In genomic region chr17:19410101-19410500, GRCh38 we compare ENCODE assay signal across 32 cellular contexts. TPM values are rescaled to one million over a fixed set of nuclear protein-coding genes. Genes with fewer than 3 reads are reported as not detected.
DNase-seq lines count a peak whose midpoint lies in the region; ATAC-seq and TF ChIP-seq lines count a peak whose summit lies in the region.
"Had no signal": no experiment of that assay in that cellular context is flagged by ENCODE, and none has a peak within 500 bp of the region (broad histone marks: within the 10 kb centered on the region; RNA-seq: fewer than 3 reads in every experiment).

No MANE protein-coding gene starts in this region.

- H2AFZ ChIP-seq in mesenchymal stem cell (ENCODE audit: low read depth, low read length), result no peak overlapping the region

- no peak overlapping the region for H3K23ac ChIP-seq in mesenchymal stem cell (ENCODE audit: low read length in 2 of 2)

- intact Hi-C loops in cardiac septum (cut with DNase I), result no loop called here
- intact Hi-C loops in heart right ventricle (cut with DNase I), result no loop called here

- H2BK5ac ChIP-seq in mesenchymal stem cell (ENCODE audit: low read depth, low read length, poor library complexity, severe bottlenecking), result no peak overlapping the region

- H3K4me1 ChIP-seq in heart right ventricle (peaks cover 0 to 15% (median 0%) of the 10 kb centered on the region in 9 donors), mesenchymal stem cell (ENCODE audit: control insufficient read depth, insufficient read depth, low read depth, low read length) (peaks cover 17% of the 10 kb centered on the region)
- H3K4me1 ChIP-seq: adrenal gland, Caco-2, colonic mucosa, upper lobe of right lung had no signal

- H2BK12ac ChIP-seq in mesenchymal stem cell (ENCODE audit: low read length in 2 of 2), result no peak overlapping the region

- no peak overlapping the region for H3K14ac ChIP-seq in mesenchymal stem cell (ENCODE audit: low read length in 2 of 2)

- ATAC-seq in heart right ventricle, result no peak
- ATAC-seq in omental fat pad (ENCODE audit: low FRiP score), result no peak
- ATAC-seq in GM19463 (IDR thresholded peaks at IDR 0.05; ENCODE audit: unreplicated experiment), result no peak
- ATAC-seq in GM21381 (IDR thresholded peaks at IDR 0.05; ENCODE audit: unreplicated experiment), result no peak
- ATAC-seq in GM18505 (IDR thresholded peaks at IDR 0.05; ENCODE audit: unreplicated experiment), result no peak
- ATAC-seq: effector memory CD8-positive, alpha-beta T cell; PC-3; upper lobe of right lung had no signal

- H3K4me3 ChIP-seq in heart right ventricle, result no peak overlapping the region
- H3K4me3 ChIP-seq in mesenchymal stem cell (ENCODE audit: insufficient read depth in 1 of 2, low read depth in 1 of 2, low read length in 2 of 2), result no peak overlapping the region
- H3K4me3 ChIP-seq: adrenal gland, colonic mucosa, lung, MG63 had no signal

- no peak overlapping the region for H3K4me2 ChIP-seq in mesenchymal stem cell (ENCODE audit: low read length, poor library complexity, severe bottlenecking)

- H2BK15ac ChIP-seq in mesenchymal stem cell (ENCODE audit: low read depth, poor library complexity, severe bottlenecking), result no peak overlapping the region

- TF ChIP-seq CTCF in heart right ventricle (IDR thresholded peaks at IDR 0.05) (no peak), omental fat pad (IDR thresholded peaks at IDR 0.05) (no peak)

- WGBS in heart right ventricle, 2 donors, result 95% methylated on average over 7 of the region's 7 CpGs
- 96% methylated on average over 5 of the region's 7 CpGs for WGBS in mesenchymal stem cell

- H4K8ac ChIP-seq in mesenchymal stem cell (ENCODE audit: low read length), result no peak overlapping the region

- H3K27me3 ChIP-seq in heart right ventricle (peaks cover 0 to 6% (median 0%) of the 10 kb centered on the region in 7 donors), mesenchymal stem cell (ENCODE audit: control insufficient read depth in 1 of 2, insufficient read depth in 1 of 2, low read length in 2 of 2) (peaks cover 0 to 29% of the 10 kb centered on the region in 2 experiments)
- H3K27me3 ChIP-seq: adrenal gland, colonic mucosa, MG63, right atrium auricular region, upper lobe of right lung had no signal

- no peak overlapping the region for H3K18ac ChIP-seq in mesenchymal stem cell (ENCODE audit: low read depth in 1 of 2, low read length in 2 of 2)

- DNase-seq in cardiac septum (ENCODE audit: low spot score), result peak; percentile 33
- DNase-seq in heart right ventricle, result no peak
- no peak for DNase-seq in caudate nucleus (lab: John Stamatoyannopoulos, UW)
- no peak for DNase-seq in mesenchymal stem cell
- DNase-seq in omental fat pad (ENCODE audit: low spot score), result no peak
- DNase-seq: 8988T; activated CD4-positive, alpha-beta memory T cell treated with anti-CD3 and anti-CD28 coated beads, Interleukin-2, amount 10 ng/mL, durations not matched to agents 7 days and 5 days; activated CD4-positive, alpha-beta T cell treated with anti-CD3 and anti-CD28 coated beads for 1 hour; activated CD8-positive, alpha-beta memory T cell treated with anti-CD3 and anti-CD28 coated beads, Interleukin-2, amount 50 U/mL, for 4 hours; activated naive CD4-positive, alpha-beta T cell treated with anti-CD3 and anti-CD28 coated beads, Interleukin-2, amount 10 ng/mL, durations not matched to agents 7 days and 5 days; colonic mucosa; DMS53; effector memory CD8-positive, alpha-beta T cell; erythroblast; KG1; NCI-H1105; NCI-H2029 treated with DMSO at 0.1 percent for 48 hours; NCI-H524 treated with DMSO at 0.1 percent for 48 hours; stimulated activated naive CD4-positive, alpha-beta T cell treated with Interleukin-2 at 50 U/mL for 16 hours; T-helper 2 cell; upper lobe of right lung had no signal

- no peak overlapping the region for H2BK120ac ChIP-seq in mesenchymal stem cell (ENCODE audit: low read depth, low read length)

- H3K9ac ChIP-seq in mesenchymal stem cell (ENCODE audit: low read length), result no peak overlapping the region

- no peak for TF ChIP-seq POLR2A in GM18505 (IDR thresholded peaks at IDR 0.05; ENCODE audit: borderline replicate concordance, extremely low read depth, insufficient read depth, insufficient read length)

- H4K91ac ChIP-seq in mesenchymal stem cell (ENCODE audit: low read length), result no peak overlapping the region

- H3K9me3 ChIP-seq in heart right ventricle (no peaks in the 10 kb centered on the region), mesenchymal stem cell (ENCODE audit: control insufficient read depth, low read length) (no peaks in the 10 kb centered on the region)
- H3K9me3 ChIP-seq: adrenal gland, Caco-2, colonic mucosa, MG63, right atrium auricular region, upper lobe of right lung had no signal

- H3K4ac ChIP-seq in mesenchymal stem cell (ENCODE audit: low read depth in 1 of 2, low read length in 2 of 2), result no peak overlapping the region

- H3K36me3 ChIP-seq in heart right ventricle (no peaks in the 10 kb centered on the region), mesenchymal stem cell (ENCODE audit: control insufficient read depth in 1 of 2, insufficient read depth in 2 of 2, low read depth in 1 of 2, low read length in 2 of 2) (no peaks in the 10 kb centered on the region)
- H3K36me3 ChIP-seq: adrenal gland, brain microvascular endothelial cell, colonic mucosa, MG63, right atrium auricular region, upper lobe of right lung had no signal

- H2AK5ac ChIP-seq in mesenchymal stem cell (ENCODE audit: low read length, severe bottlenecking), result peak overlapping the region; percentile 21

- H3K27ac ChIP-seq in heart right ventricle, result no peak overlapping the region
- H3K27ac ChIP-seq in caudate nucleus (ENCODE audit: low read depth, low read length), result peak overlapping the region; percentile 82
- no peak overlapping the region for H3K27ac ChIP-seq in mesenchymal stem cell (ENCODE audit: low read length, poor library complexity, severe bottlenecking)
- H3K27ac ChIP-seq: adrenal gland, brain microvascular endothelial cell, C4-2B, colonic mucosa, right atrium auricular region, upper lobe of right lung had no signal

- H3K79me1 ChIP-seq in mesenchymal stem cell (replicated peaks; ENCODE audit: low read length, poor library complexity, severe bottlenecking), result no peaks in the 10 kb centered on the region

RNA-seq across cellular contexts. Expression of gene RNF112, which starts 0.9 kb away (rescaled TPM):
- 2.5 TPM for total RNA-seq in cardiac septum
- total RNA-seq in heart right ventricle, result 1 to 10 TPM in 5 of 10 donors, under 1 TPM in 5; 0.64 to 4.2 (median 1.0) TPM
- 1 to 10 TPM; 4.4 to 8.1 TPM for polyA plus RNA-seq in heart right ventricle
- 0.08 TPM for polyA plus RNA-seq in mesenchymal stem cell (2013, experiment 1 of 2)
- polyA plus RNA-seq in mesenchymal stem cell (2013, experiment 2 of 2), result 0.08 TPM
- total RNA-seq in omental fat pad, result 1 to 10 TPM in 3 of 4 donors, under 1 TPM in 1; 0.44 to 3.0 (median 1.7) TPM
- total RNA-seq: Caco-2 had no signal

RNA-seq across cellular contexts. Expression of gene MFAP4, which starts 23.1 kb away (rescaled TPM):
- total RNA-seq in cardiac septum, result 46.2 TPM
- 100 to 1,000 TPM in 1 of 10 donors, 10 to 100 TPM in 9; 15.4 to 101 (median 41.6) TPM for total RNA-seq in heart right ventricle
- 10 to 100 TPM; 27.5 to 44.7 TPM for polyA plus RNA-seq in heart right ventricle
- polyA plus RNA-seq in mesenchymal stem cell (2013, experiment 1 of 2), result 238 TPM
- 237 TPM for polyA plus RNA-seq in mesenchymal stem cell (2013, experiment 2 of 2)
- 100 to 1,000 TPM in 2 of 4 donors, 10 to 100 TPM in 2; 79.0 to 170 (median 111) TPM for total RNA-seq in omental fat pad
- total RNA-seq: activated CD4-positive, alpha-beta memory T cell treated with anti-CD3 and anti-CD28 coated beads, Interleukin-2, amount 10 ng/mL, durations not matched to agents 7 days and 5 days; Caco-2; PC-3 had no signal

RNA-seq across cellular contexts. Expression of gene MAPK7, which starts 31.8 kb away (rescaled TPM):
- total RNA-seq in cardiac septum, result 17.5 TPM
- total RNA-seq in heart right ventricle, result 10 to 100 TPM in 6 of 10 donors, 1 to 10 TPM in 4; 7.3 to 16.6 (median 11.4) TPM
- 10 to 100 TPM in 1 of 2 donors, 1 to 10 TPM in 1; 9.1 to 12.3 TPM for polyA plus RNA-seq in heart right ventricle
- 33.6 TPM for polyA plus RNA-seq in mesenchymal stem cell (2013, experiment 1 of 2)
- polyA plus RNA-seq in mesenchymal stem cell (2013, experiment 2 of 2), result 30.7 TPM
- 10 to 100 TPM; 12.9 to 25.2 (median 21.9) TPM for total RNA-seq in omental fat pad

RNA-seq across cellular contexts. Expression of gene B9D1, which starts 47.6 kb away (rescaled TPM):
- total RNA-seq in cardiac septum (9.7 TPM), heart right ventricle (10 to 100 TPM in 5 of 10 donors, 1 to 10 TPM in 5; 5.3 to 18.8 (median 10.4) TPM), omental fat pad (10 to 100 TPM in 3 of 4 donors, 1 to 10 TPM in 1; 8.0 to 27.4 (median 18.3) TPM)
- polyA plus RNA-seq in heart right ventricle, result 10 to 100 TPM in 1 of 2 donors, 1 to 10 TPM in 1; 9.4 to 11.6 TPM
- polyA plus RNA-seq in mesenchymal stem cell (2013, experiment 1 of 2), result 30.2 TPM
- polyA plus RNA-seq in mesenchymal stem cell (2013, experiment 2 of 2), result 30.8 TPM
